Comparison of ENCODE assay signal across 14 cellular contexts in the genomic region with DNA sequence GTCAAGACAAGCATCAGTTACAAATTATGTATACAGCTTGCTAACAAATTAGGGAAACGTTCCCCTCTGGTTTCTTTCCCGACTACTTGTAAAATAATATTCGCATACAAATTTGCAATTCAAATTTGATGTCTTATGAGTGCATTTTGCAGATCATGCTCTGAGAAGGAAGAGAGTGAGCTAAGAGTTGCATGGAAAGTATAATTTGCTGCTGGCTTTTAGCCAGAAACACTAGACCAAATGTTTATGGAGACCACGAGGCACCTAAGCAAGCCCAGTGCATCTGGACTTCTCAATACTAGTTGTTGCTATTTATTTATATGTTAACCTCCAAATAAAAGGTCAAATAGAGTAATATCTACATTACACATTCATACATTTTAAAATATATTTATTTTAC.
DNase-seq lines count a peak whose midpoint lies in the region; ATAC-seq and TF ChIP-seq lines count a peak whose summit lies in the region.
"Had no signal": no experiment of that assay in that cellular context is flagged by ENCODE, and none has a peak within 500 bp of the region (broad histone marks: within the 10 kb centered on the region; RNA-seq: fewer than 3 reads in every experiment).

No MANE protein-coding gene starts in this region.

- peaks cover 10% of the 10 kb centered on the region for H3K4me1 ChIP-seq in A673 (ENCODE audit: insufficient read depth, low read length, poor library complexity, severe bottlenecking)

- no peaks in the 10 kb centered on the region for H3K27me3 ChIP-seq in A673 (replicated peaks; ENCODE audit: insufficient read depth, low read depth, low read length, poor library complexity)

- no peaks in the 10 kb centered on the region for H3K9me3 ChIP-seq in A673 (ENCODE audit: low read depth, low read length, poor library complexity, severe bottlenecking)

- intact Hi-C loops in A673 (cut with micrococcal nuclease; ENCODE audit: unreplicated experiment) = no loop called here

- no peak for ATAC-seq in GM19455 (IDR thresholded peaks at IDR 0.05; ENCODE audit: unreplicated experiment)
- ATAC-seq: GM12878, HCT116, T-helper 17 cell had no signal

- POLR2A ChIA-PET in A673 (lab: Charles Lee; ENCODE audit: low non-redundant PET) = no interaction called here

- H3K4me3 ChIP-seq in A673 (ENCODE audit: low read depth, low read length, poor library complexity, severe bottlenecking) = no peak overlapping the region
- H3K4me3 ChIP-seq: GM12878 had no signal

- no peak for TF ChIP-seq CTCF in A673 (conservative IDR thresholded peaks at IDR 0.05; ENCODE audit: low read depth, low read length)

- BruUV-seq in A673 (replicated peaks; lab: Mats Ljungman, UMichigan) = no TSS peak

- DNase-seq in A673 (ENCODE audit: low spot score) (peak; percentile 48), DMS 273 treated with DMSO at 0.1 percent for 48 hours (lab: John Stamatoyannopoulos, UW) (peak; percentile 88), NCI-H1694 (lab: John Stamatoyannopoulos, UW) (peak; percentile 43), NCI-H526 treated with DMSO at 0.1 percent for 48 hours (lab: John Stamatoyannopoulos, UW) (peak; percentile 64), occipital lobe (lab: John Stamatoyannopoulos, UW) (no peak), H4 (ENCODE audit: low spot score) (no peak)
- DNase-seq: CD8-positive, alpha-beta memory T cell; IMR-90; NCI-H2107; SHP77 treated with DMSO at 0.1 percent for 48 hours; T-helper 17 cell had no signal

- H3K36me3 ChIP-seq in A673 (ENCODE audit: insufficient read depth, low read length, poor library complexity, severe bottlenecking) = no peaks in the 10 kb centered on the region

- CTCF ChIA-PET in A673 (lab: Charles Lee) = no interaction called here

- no peak overlapping the region for H3K27ac ChIP-seq in A673 (ENCODE audit: low read depth, low read length, poor library complexity, severe bottlenecking)

Comparison
In these comparisons a context has a peak if more than half of its experiments do, and no peak if none do; other contexts are left out.
1. DNase-seq: peak in A673 (single experiment), DMS 273 treated with DMSO at 0.1 percent for 48 hours (single experiment), NCI-H1694 (single experiment) and NCI-H526 treated with DMSO at 0.1 percent for 48 hours (single experiment); none in occipital lobe (single experiment) and H4 (single experiment).